Comparison of ENCODE assay signal across 1 cellular context in genomic region chr1:231045921-231046729, GRCh38.
A peak's percentile ranks its signal among the peaks of the same experiment; 100 is the strongest.
TF ChIP-seq lines count a peak whose summit lies in the region.
"Not testable (repeated sequence)": the region's sequence is repeated elsewhere in the genome, so short reads cannot be mapped to it uniquely, and the experiment has no call there.

No MANE protein-coding gene starts in this region.

TF ChIP-seq in K562, 482 proteins besides CTCF, POLR2A, EP300 and RAD21 (continued from another document):
- TF ChIP-seq ASH1L (IDR thresholded peaks at IDR 0.05; ENCODE audit: borderline replicate concordance, low read depth, partially characterized antibody) = peak; percentile 65
- TF ChIP-seq NCOA4 (IDR thresholded peaks at IDR 0.05; ENCODE audit: partially characterized antibody) = peak; percentile 40
- peak; percentile 23 for TF ChIP-seq RBBP5 (IDR thresholded peaks at IDR 0.05; ENCODE audit: borderline replicate concordance, insufficient read depth, low read length, poor library complexity, severe bottlenecking)
- 0 out of 2 replicates have a peak, but pooled peaks have one; percentile 54 for TF ChIP-seq MEF2D (tag; conservative IDR thresholded peaks at IDR 0.05; ENCODE audit: low read depth)
- TF ChIP-seq AFF1 (IDR thresholded peaks at IDR 0.05; ENCODE audit: low read depth in 1 of 2, partially characterized antibody in 2 of 2) = peak in 1 of 2 experiments; percentile 26
- 0 out of 2 replicates have a peak, but pooled peaks have one; percentile 52 for TF ChIP-seq ZNF232 (CRISPR knock-in tag; IDR thresholded peaks at IDR 0.05)
- peak; percentile 36; the same call in 1 of the 2 replicates for TF ChIP-seq ZBTB33 (CRISPR knock-in tag; IDR thresholded peaks at IDR 0.05)
- TF ChIP-seq NCOA1 (IDR thresholded peaks at IDR 0.05; ENCODE audit: low read depth) = 0 out of 2 replicates have a peak, but pooled peaks have one; percentile 39
- TF ChIP-seq SMARCE1 (IDR thresholded peaks at IDR 0.05) = 0 out of 2 replicates have a peak, but pooled peaks have one; percentile 38
- peak; percentile 75; the same call in 1 of the 2 replicates for TF ChIP-seq MTA3 (IDR thresholded peaks at IDR 0.05; ENCODE audit: borderline replicate concordance)
- TF ChIP-seq GATAD2B (IDR thresholded peaks at IDR 0.05; ENCODE audit: borderline replicate concordance) = peak; percentile 65; the same call in 1 of the 2 replicates
- peak; percentile 89 for TF ChIP-seq CBFA2T3 (IDR thresholded peaks at IDR 0.05)
- TF ChIP-seq FOXM1 (IDR thresholded peaks at IDR 0.05; ENCODE audit: low read depth) = peak; percentile 61; the same call in 1 of the 2 replicates
- not testable (repeated sequence) for TF ChIP-seq FOXM1 (CRISPR knock-in tag; IDR thresholded peaks at IDR 0.05; ENCODE audit: low read depth); NR4A1 (CRISPR knock-in tag; IDR thresholded peaks at IDR 0.05); CREB1 (IDR thresholded peaks at IDR 0.05); ATF3 (CRISPR knock-in tag; conservative IDR thresholded peaks at IDR 0.05); ATF1 (CRISPR knock-in tag; IDR thresholded peaks at IDR 0.05); NR2C2 (CRISPR knock-in tag; IDR thresholded peaks at IDR 0.05); TOE1 (CRISPR knock-in tag; IDR thresholded peaks at IDR 0.05; ENCODE audit: borderline replicate concordance, low read depth)
- TF ChIP-seq CBX3 (IDR thresholded peaks at IDR 0.05; ENCODE audit: borderline replicate concordance in 1 of 2, low read length in 2 of 2) = peak in 1 of 2 experiments; percentile 80; a peak in 2 of 3 replicates
- TF ChIP-seq TFAP4 (CRISPR knock-in tag; IDR thresholded peaks at IDR 0.05; ENCODE audit: borderline replicate concordance) = 0 out of 2 replicates have a peak, but pooled peaks have one; percentile 12
- TF ChIP-seq NR4A1 (tag; IDR thresholded peaks at IDR 0.05) = peak; percentile 65; the same call in 1 of the 2 replicates
- peak; percentile 38; the same call in 1 of the 2 replicates for TF ChIP-seq CREB1 (CRISPR knock-in tag; IDR thresholded peaks at IDR 0.05)
- peak; percentile 83 for TF ChIP-seq NR2C1 (IDR thresholded peaks at IDR 0.05)
- peak; percentile 90 for TF ChIP-seq NR2C1 (tag; IDR thresholded peaks at IDR 0.05)
- 0 out of 2 replicates have a peak, but pooled peaks have one; percentile 37 for TF ChIP-seq FOXP4 (CRISPR knock-in tag; IDR thresholded peaks at IDR 0.05; ENCODE audit: borderline replicate concordance)
- TF ChIP-seq ZBTB49 (CRISPR knock-in tag; IDR thresholded peaks at IDR 0.05; ENCODE audit: borderline replicate concordance) = 0 out of 2 replicates have a peak, but pooled peaks have one; percentile 78
- 0 out of 2 replicates have a peak, but pooled peaks have one; percentile 46 for TF ChIP-seq ZSCAN29 (IDR thresholded peaks at IDR 0.05)
- peak; percentile 72; the same call in 1 of the 2 replicates for TF ChIP-seq NBN (IDR thresholded peaks at IDR 0.05; ENCODE audit: low read depth)
- peak; percentile 10; the same call in 1 of the 2 replicates for TF ChIP-seq ATF3 (IDR thresholded peaks at IDR 0.05)
- peak; percentile 44; the same call in 1 of the 2 replicates for TF ChIP-seq ARID2 (IDR thresholded peaks at IDR 0.05)
- TF ChIP-seq ATF1 (tag; IDR thresholded peaks at IDR 0.05) = peak; percentile 51
- TF ChIP-seq NR2C2 (tag; IDR thresholded peaks at IDR 0.05) = peak; percentile 62; the same call in 1 of the 2 replicates
- TF ChIP-seq ZEB2 (IDR thresholded peaks at IDR 0.05) = peak; percentile 11; the same call in 1 of the 2 replicates
- TF ChIP-seq TOE1 (IDR thresholded peaks at IDR 0.05; ENCODE audit: borderline replicate concordance) = peak; percentile 50; the same call in 1 of the 2 replicates
- peak; percentile 41 for TF ChIP-seq CREM (IDR thresholded peaks at IDR 0.05; ENCODE audit: low read depth)
- peak; percentile 85 for TF ChIP-seq TAL1 (IDR thresholded peaks at IDR 0.05)
